In genomic region chr3:14405120-14405885, GRCh38 we compare ENCODE assay signal across 9 cellular contexts. TPM values are rescaled to one million over a fixed set of nuclear protein-coding genes. Genes with fewer than 3 reads are reported as not detected.
DNase-seq lines count a peak whose midpoint lies in the region; TF ChIP-seq lines count a peak whose summit lies in the region.
"Had no signal": no experiment of that assay in that cellular context is flagged by ENCODE, and none has a peak within 500 bp of the region (broad histone marks: within the 10 kb centered on the region; RNA-seq: fewer than 3 reads in every experiment).

No MANE protein-coding gene starts in this region.

- no peak overlapping the region for H3K27ac ChIP-seq in HUES6 (ENCODE audit: low read depth, low read length)

- H3K9me3 ChIP-seq in HUES6 (ENCODE audit: control insufficient read depth, insufficient read depth, low read depth, low read length): no peaks in the 10 kb centered on the region

- H3K27me3 ChIP-seq in BJ (ENCODE audit: control insufficient read depth, insufficient read depth, low read length) (no peaks in the 10 kb centered on the region), HUES6 (ENCODE audit: control insufficient read depth, insufficient read depth, low read length) (no peaks in the 10 kb centered on the region)

- DNase-seq in BJ (ENCODE audit: low read depth) (no peak), nephron progenitor cell (no peak), DMS153 (lab: John Stamatoyannopoulos, UW) (no peak), dermis blood vessel endothelial cell (no peak), cerebellar nuclear complex (lab: John Stamatoyannopoulos, UW) (no peak), SK-N-DZ (ENCODE audit: low spot score) (no peak)
- DNase-seq: SHP77 had no signal

- peaks cover 53% of the 10 kb centered on the region for H3K4me1 Mint-ChIP-seq in brain
- H3K4me1 Mint-ChIP-seq in nephron progenitor cell: peaks cover 72% of the 10 kb centered on the region

- H3K9ac ChIP-seq in HUES6 (ENCODE audit: low read length): peak overlapping the region; percentile 33

- H3K4me3 Mint-ChIP-seq in brain (peak overlapping the region; percentile 74 to 97 (median 96)), nephron progenitor cell (peak overlapping the region; percentile 48)

- H3K27ac Mint-ChIP-seq in brain (peak overlapping the region in 4 of 5 experiments; percentile 14 to 83 (median 77)), nephron progenitor cell (no peak overlapping the region)

- POLR2A ChIA-PET in BJ (lab: Charles Lee): no interaction called here

- CTCF ChIA-PET in BJ (lab: Yijun Ruan, JAX): interaction anchor here (0.5 to 3.1 kb wide), 5 partner anchors 10 to 201 kb away, joined by 3 to 14 read pairs (median 5); no protein-coding TSS in a partner anchor

- TF ChIP-seq CTCF in BJ (IDR thresholded peaks at IDR 0.05; ENCODE audit: insufficient read depth, low read depth, low read length) (no peak), brain (conservative IDR thresholded peaks at IDR 0.05) (no peak), nephron progenitor cell (IDR thresholded peaks at IDR 0.05) (no peak)

- peaks cover 13% of the 10 kb centered on the region for H3K27me3 Mint-ChIP-seq in brain
- H3K27me3 Mint-ChIP-seq in nephron progenitor cell (ENCODE audit: low read depth, poor library complexity): peaks cover 16% of the 10 kb centered on the region

- H3K36me3 Mint-ChIP-seq in brain (peaks cover 19% of the 10 kb centered on the region), nephron progenitor cell (ENCODE audit: low read depth) (peaks cover 18% of the 10 kb centered on the region)

- no peaks in the 10 kb centered on the region for H3K9me3 Mint-ChIP-seq in brain
- H3K9me3 Mint-ChIP-seq in nephron progenitor cell: no peaks in the 10 kb centered on the region

- H3K4me1 ChIP-seq in HUES6 (ENCODE audit: control insufficient read depth, insufficient read depth, low read length): peaks cover 40% of the 10 kb centered on the region

- H3K4me3 ChIP-seq in BJ (ENCODE audit: low read depth, low read length) (peak overlapping the region; percentile 99), HUES6 (ENCODE audit: low read depth, low read length) (peak overlapping the region; percentile 79)

- peaks cover 8% of the 10 kb centered on the region for H3K36me3 ChIP-seq in BJ (ENCODE audit: control insufficient read depth, insufficient read depth, low read length)
- H3K36me3 ChIP-seq in HUES6 (ENCODE audit: control insufficient read depth, insufficient read depth, low read length): peaks cover 21% of the 10 kb centered on the region

RNA-seq across cellular contexts. Expression of gene SLC6A6, which starts 2.9 kb away (rescaled TPM):
- polyA plus RNA-seq in BJ (2011; rRNA removed) (61.6 and 114 TPM in 2 replicates), brain (ENCODE audit: insufficient read depth, low read depth, low replicate concordance) (5.2 TPM)
- polyA minus RNA-seq in BJ (2011; rRNA and poly(A)+ RNA removed): 67.9 and 110 TPM in 2 replicates
- 10.9 and 28.6 TPM in 2 replicates for total RNA-seq in dermis blood vessel endothelial cell
- 23.6 and 27.2 TPM in 2 replicates for polyA plus RNA-seq in SK-N-DZ (2014; cell fraction: cytosol; rRNA removed)
- 49.9 and 68.9 TPM in 2 replicates for polyA plus RNA-seq in SK-N-DZ (2014; cell fraction: nucleus; rRNA removed)

Comparison
In these comparisons a context has a peak if more than half of its experiments do, and no peak if none do; other contexts are left out.
1. RNA of gene SLC6A6, which starts 2.9 kb away (polyA plus RNA-seq): 61.6 to 114 TPM in BJ; 5.2 TPM in brain (single experiment); every median in the first group is over 10 times any median in the second.